In genomic region chr14:83533734-83534133, GRCh38 we compare ENCODE assay signal across 1 cellular context.
TF ChIP-seq lines count a peak whose summit lies in the region.

No MANE protein-coding gene starts in this region.

TF ChIP-seq in HepG2, 621 proteins besides CTCF, POLR2A, EP300 and RAD21:
- TF ChIP-seq ZNF329 (CRISPR knock-in tag; IDR thresholded peaks at IDR 0.05; ENCODE audit: low read depth) (no peak), PAF1 (CRISPR knock-in tag; IDR thresholded peaks at IDR 0.05) (no peak), GTF2F1 (IDR thresholded peaks at IDR 0.05; ENCODE audit: low read length) (no peak), ZNF207 (IDR thresholded peaks at IDR 0.05; ENCODE audit: borderline replicate concordance) (no peak), TFE3 (CRISPR knock-in tag; IDR thresholded peaks at IDR 0.05) (no peak), TRIM24 (CRISPR knock-in tag; IDR thresholded peaks at IDR 0.05) (no peak), NONO (IDR thresholded peaks at IDR 0.05) (no peak), NONO (CRISPR knock-in tag; conservative IDR thresholded peaks at IDR 0.05) (no peak), ZHX2 (IDR thresholded peaks at IDR 0.05; ENCODE audit: low read depth) (no peak), ZHX2 (CRISPR knock-in tag; IDR thresholded peaks at IDR 0.05; ENCODE audit: borderline replicate concordance) (no peak), ZNF281 (CRISPR knock-in tag; IDR thresholded peaks at IDR 0.05; ENCODE audit: borderline replicate concordance) (no peak), NCOA5 (CRISPR knock-in tag; IDR thresholded peaks at IDR 0.05) (no peak), KDM5A (IDR thresholded peaks at IDR 0.05; ENCODE audit: borderline replicate concordance, low read length) (no peak), PRDM10 (CRISPR knock-in tag; IDR thresholded peaks at IDR 0.05; ENCODE audit: low read depth) (no peak), ZNF367 (CRISPR knock-in tag; IDR thresholded peaks at IDR 0.05; ENCODE audit: borderline replicate concordance) (no peak), ZSCAN5A (CRISPR knock-in tag; IDR thresholded peaks at IDR 0.05; ENCODE audit: borderline replicate concordance) (no peak), ZNF484 (CRISPR knock-in tag; IDR thresholded peaks at IDR 0.05; ENCODE audit: borderline replicate concordance, low read depth) (no peak), GPN1 (CRISPR knock-in tag; IDR thresholded peaks at IDR 0.05; ENCODE audit: borderline replicate concordance) (no peak), ZUFSP (CRISPR knock-in tag; IDR thresholded peaks at IDR 0.05; ENCODE audit: borderline replicate concordance) (no peak), DRAP1 (CRISPR knock-in tag; IDR thresholded peaks at IDR 0.05) (no peak), ZNF33B (CRISPR knock-in tag; IDR thresholded peaks at IDR 0.05) (no peak)
TF ChIP-seq in HepG2: peak in this region for 0.
